ENCODE assay signal across 1 cellular context in the genomic region with DNA sequence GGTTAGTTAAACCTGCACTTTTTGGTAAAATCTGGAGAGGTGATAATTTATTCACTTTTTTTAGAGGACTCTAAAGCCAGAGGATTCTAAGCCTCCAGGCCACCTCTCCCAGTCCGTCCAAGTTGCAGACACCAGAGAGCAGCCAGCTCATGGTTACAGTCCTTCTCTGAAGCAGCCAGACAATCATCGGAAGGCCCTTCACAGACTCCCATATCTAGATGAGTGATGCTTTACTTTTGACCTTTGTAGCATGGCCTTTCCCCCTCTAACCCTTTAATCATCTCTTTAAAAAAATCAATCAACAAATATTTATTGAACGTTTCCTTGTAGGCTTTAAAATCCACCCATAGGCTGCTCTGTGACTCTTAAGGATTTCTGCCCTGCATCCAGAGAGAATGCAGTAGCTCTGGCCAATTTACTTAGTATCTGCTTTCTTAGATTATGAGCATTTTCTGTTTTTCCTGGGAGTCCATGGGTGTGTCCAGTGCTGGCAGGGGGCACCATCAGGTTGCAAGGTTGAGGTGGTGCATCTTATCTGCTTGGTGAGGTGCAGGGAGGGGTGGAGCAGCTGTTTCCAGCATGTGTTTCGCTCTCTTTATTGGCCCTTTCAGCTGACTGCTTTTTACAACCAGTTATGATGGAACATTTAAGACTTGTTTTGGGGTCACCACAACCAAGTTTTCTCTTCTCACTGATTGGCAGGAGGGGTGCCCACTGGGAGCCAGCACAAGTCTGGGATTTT.
TF ChIP-seq lines count a peak whose summit lies in the region.

No MANE protein-coding gene starts in this region.

TF ChIP-seq in GM23338, 12 proteins besides CTCF, POLR2A, EP300 and RAD21 (continued from another document):
- TF ChIP-seq, protein P1, sequence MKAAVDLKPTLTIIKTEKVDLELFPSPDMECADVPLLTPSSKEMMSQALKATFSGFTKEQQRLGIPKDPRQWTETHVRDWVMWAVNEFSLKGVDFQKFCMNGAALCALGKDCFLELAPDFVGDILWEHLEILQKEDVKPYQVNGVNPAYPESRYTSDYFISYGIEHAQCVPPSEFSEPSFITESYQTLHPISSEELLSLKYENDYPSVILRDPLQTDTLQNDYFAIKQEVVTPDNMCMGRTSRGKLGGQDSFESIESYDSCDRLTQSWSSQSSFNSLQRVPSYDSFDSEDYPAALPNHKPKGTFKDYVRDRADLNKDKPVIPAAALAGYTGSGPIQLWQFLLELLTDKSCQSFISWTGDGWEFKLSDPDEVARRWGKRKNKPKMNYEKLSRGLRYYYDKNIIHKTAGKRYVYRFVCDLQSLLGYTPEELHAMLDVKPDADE (IDR thresholded peaks at IDR 0.05): no peak
- TF ChIP-seq NANOG (IDR thresholded peaks at IDR 0.05; ENCODE audit: borderline replicate concordance): no peak
TF ChIP-seq in GM23338: peak in this region for 0.
